Comparison of ENCODE assay signal across 27 cellular contexts in the genomic region with DNA sequence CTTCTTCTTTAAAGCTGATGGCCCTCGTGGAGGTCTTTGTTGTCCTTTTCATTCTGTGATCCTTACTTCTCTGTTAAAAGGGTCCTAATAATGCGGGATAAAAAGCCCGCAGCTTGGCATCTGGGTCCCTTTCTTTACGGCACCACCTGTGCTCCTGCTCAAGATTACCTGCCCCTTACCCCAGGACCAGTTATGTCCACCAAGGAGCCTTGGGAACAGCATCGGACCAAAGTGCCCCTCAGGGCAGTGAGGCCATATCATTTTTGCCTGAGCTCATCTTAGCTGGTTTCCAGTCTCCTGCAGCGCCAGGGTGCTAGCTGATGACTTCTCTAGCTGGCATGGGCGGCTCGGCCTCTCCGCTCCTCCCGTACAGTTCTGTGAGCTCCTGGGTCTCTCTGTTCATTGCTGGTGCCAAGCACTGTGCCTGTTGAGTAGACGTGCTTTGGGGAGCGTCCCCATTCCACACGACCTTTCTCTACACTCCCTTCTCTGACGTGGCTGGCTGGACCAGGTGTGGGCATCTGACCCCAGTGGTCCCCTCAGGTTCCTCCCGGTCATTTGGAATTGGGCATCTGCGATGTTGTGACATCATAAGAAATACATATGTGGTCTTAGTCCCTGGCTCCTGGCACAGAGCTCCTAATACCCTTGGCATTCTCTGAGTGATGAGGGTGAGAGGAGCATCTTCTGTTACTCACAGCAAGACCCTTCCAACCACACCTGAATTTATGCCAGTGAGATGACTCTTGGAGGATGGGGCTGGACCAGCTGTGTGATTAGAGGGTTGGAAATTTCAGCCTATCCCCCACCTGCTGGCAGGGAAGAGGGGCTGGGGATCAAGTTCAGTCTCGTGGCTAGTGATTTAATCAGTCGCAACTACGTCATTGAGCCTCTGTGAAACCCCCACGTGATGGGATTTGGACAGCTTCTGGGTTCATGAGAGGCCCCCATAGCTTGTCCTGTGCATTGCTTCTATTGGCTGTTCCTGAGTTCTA.
DNase-seq lines count a peak whose midpoint lies in the region; ATAC-seq, FAIRE-seq and TF ChIP-seq lines count a peak whose summit lies in the region.
"Had no signal": no experiment of that assay in that cellular context is flagged by ENCODE, and none has a peak within 500 bp of the region (broad histone marks: within the 10 kb centered on the region; RNA-seq: fewer than 3 reads in every experiment).

No MANE protein-coding gene starts in this region.

- H3K27ac Mint-ChIP-seq in progenitor cell of endocrine pancreas (no peak overlapping the region), immature natural killer cell (no peak overlapping the region), MCF 10A (ENCODE audit: low read depth, unreplicated experiment) (no peak overlapping the region)
- H3K27ac Mint-ChIP-seq in stimulated activated memory B cell treated with anti-CD40 and anti-IgM and Interleukin-4, amounts not matched to agents 10 μg/mL and 1 μg/mL and 100 μg/mL, for 72 hours, result no peak overlapping the region
- H3K27ac Mint-ChIP-seq: activated CD4-positive, alpha-beta T cell treated with anti-CD3 and anti-CD28 coated beads for 36 hours; T-helper 17 cell had no signal

- no peak for ATAC-seq in GM21515 (IDR thresholded peaks at IDR 0.05; ENCODE audit: unreplicated experiment)
- ATAC-seq in stimulated activated memory B cell treated with anti-CD40 and anti-IgM and Interleukin-4, amounts not matched to agents 10 μg/mL and 1 μg/mL and 100 μg/mL, for 72 hours, result no peak
- ATAC-seq: activated CD4-positive, alpha-beta T cell treated with anti-CD3 and anti-CD28 coated beads for 36 hours; body of pancreas; gastroesophageal sphincter; lower lobe of right lung; T-helper 17 cell had no signal

- H3K36me3 Mint-ChIP-seq in progenitor cell of endocrine pancreas (ENCODE audit: insufficient read depth) (no peaks in the 10 kb centered on the region), immature natural killer cell (no peaks in the 10 kb centered on the region), MCF 10A (ENCODE audit: insufficient read depth, unreplicated experiment) (no peaks in the 10 kb centered on the region)
- no peaks in the 10 kb centered on the region for H3K36me3 Mint-ChIP-seq in stimulated activated memory B cell treated with anti-CD40 and anti-IgM and Interleukin-4, amounts not matched to agents 10 μg/mL and 1 μg/mL and 100 μg/mL, for 72 hours

- TF ChIP-seq CTCF in WERI-Rb-1 (IDR thresholded peaks at IDR 0.05; ENCODE audit: low read depth, low read length), result no peak
- no peak for TF ChIP-seq CTCF in kidney (IDR thresholded peaks at IDR 0.05; ENCODE audit: borderline replicate concordance, extremely low read depth, insufficient read depth)
- TF ChIP-seq CTCF in progenitor cell of endocrine pancreas (IDR thresholded peaks at IDR 0.05; ENCODE audit: unreplicated experiment), result no peak
- TF ChIP-seq CTCF in MCF 10A (IDR thresholded peaks at IDR 0.05; ENCODE audit: unreplicated experiment), result no peak

- POLR2A ChIA-PET in MCF 10A (lab: Yijun Ruan, JAX), result interaction anchor here (0.6 kb wide), 1 partner anchor 95 kb away, joined by 3 read pairs; no protein-coding TSS in a partner anchor

- DNase-seq in D341Med (ENCODE audit: low spot score), result peak; percentile 6
- peak; percentile 78 for DNase-seq in WERI-Rb-1
- DNase-seq in kidney, result peak; percentile 22
- DNase-seq in progenitor cell of endocrine pancreas (ENCODE audit: low spot score, unreplicated experiment), result peak; percentile 5
- DNase-seq in immature natural killer cell, result no peak
- no peak for DNase-seq in MCF 10A (ENCODE audit: unreplicated experiment)
- DNase-seq: ACHN; activated CD4-positive, alpha-beta T cell treated with anti-CD3 and anti-CD28 coated beads for 36 hours; effector memory CD4-positive, alpha-beta T cell; GF-D8; hypothalamus; lower lobe of right lung; NCI-H1092 treated with DMSO at 0.1 percent for 48 hours; NCI-H187 treated with DMSO at 0.1 percent for 48 hours; NCI-H526 treated with DMSO at 0.1 percent for 48 hours; SK-N-SH; small intestine; stimulated activated CD4-positive, alpha-beta T cell treated with anti-CD3 and anti-CD28 coated beads, Interleukin-1b, Interleukin-23, amount 100 ng/mL, for 48 hours; T-helper 17 cell had no signal

- H3K36me3 ChIP-seq in WERI-Rb-1 (no peaks in the 10 kb centered on the region), kidney (ENCODE audit: control insufficient read depth in 1 of 2, insufficient read depth in 2 of 2, low read length in 2 of 2) (no peaks in the 10 kb centered on the region)
- H3K36me3 ChIP-seq: gastroesophageal sphincter, lower lobe of right lung had no signal

- H3K4me1 Mint-ChIP-seq in progenitor cell of endocrine pancreas (ENCODE audit: low read depth), result peaks cover 3% of the 10 kb centered on the region
- H3K4me1 Mint-ChIP-seq in immature natural killer cell, result no peaks in the 10 kb centered on the region
- H3K4me1 Mint-ChIP-seq in stimulated activated memory B cell treated with anti-CD40 and anti-IgM and Interleukin-4, amounts not matched to agents 10 μg/mL and 1 μg/mL and 100 μg/mL, for 72 hours, result no peaks in the 10 kb centered on the region
- H3K4me1 Mint-ChIP-seq in MCF 10A (ENCODE audit: insufficient read depth, unreplicated experiment), result no peaks in the 10 kb centered on the region
- H3K4me1 Mint-ChIP-seq: activated CD4-positive, alpha-beta T cell treated with anti-CD3 and anti-CD28 coated beads for 36 hours; T-helper 17 cell had no signal

- no peak overlapping the region for H3K9ac ChIP-seq in kidney (ENCODE audit: low read length in 2 of 2)
- H3K9ac ChIP-seq: SK-N-SH had no signal

- intact Hi-C loops in kidney (cut with DNase I) (no loop called here), MCF 10A (cut with micrococcal nuclease) (no loop called here)

- H3K27ac ChIP-seq in WERI-Rb-1 (no peak overlapping the region), kidney (ENCODE audit: low read depth in 2 of 2, low read length in 2 of 2) (no peak overlapping the region)
- H3K27ac ChIP-seq: body of pancreas, gastroesophageal sphincter, HL-60, lower lobe of right lung, RWPE1 had no signal

- no peaks in the 10 kb centered on the region for H3K27me3 ChIP-seq in WERI-Rb-1 (ENCODE audit: insufficient read depth, low read depth, severe bottlenecking)
- H3K27me3 ChIP-seq: body of pancreas had no signal

- no peak for FAIRE-seq in kidney (lab: Jason Lieb, UNC)
- FAIRE-seq: H54, islet of Langerhans, small intestine had no signal

- CTCF ChIA-PET in MCF 10A (lab: Yijun Ruan, JAX), result no interaction called here

- no peaks in the 10 kb centered on the region for H3K4me1 ChIP-seq in kidney (ENCODE audit: control insufficient read depth in 1 of 2, insufficient read depth in 1 of 2, low read depth in 1 of 2, low read length in 2 of 2)
- H3K4me1 ChIP-seq: gastroesophageal sphincter, lower lobe of right lung had no signal

- H3K9me3 ChIP-seq in WERI-Rb-1 (ENCODE audit: severe bottlenecking), result no peaks in the 10 kb centered on the region
- H3K9me3 ChIP-seq in kidney (ENCODE audit: control insufficient read depth in 1 of 2, low read length in 2 of 2), result peaks cover 0 to 6% of the 10 kb centered on the region in 2 donors
- H3K9me3 ChIP-seq: body of pancreas, gastroesophageal sphincter, lower lobe of right lung, SK-N-SH had no signal

- peaks cover 3% of the 10 kb centered on the region for H3K9me3 Mint-ChIP-seq in progenitor cell of endocrine pancreas (ENCODE audit: low read depth)
- H3K9me3 Mint-ChIP-seq in immature natural killer cell, result peaks cover 0 to 3% (median 0%) of the 10 kb centered on the region in 6 donors
- peaks cover 3% of the 10 kb centered on the region for H3K9me3 Mint-ChIP-seq in stimulated activated memory B cell treated with anti-CD40 and anti-IgM and Interleukin-4, amounts not matched to agents 10 μg/mL and 1 μg/mL and 100 μg/mL, for 72 hours
- peaks cover 14% of the 10 kb centered on the region for H3K9me3 Mint-ChIP-seq in MCF 10A (ENCODE audit: unreplicated experiment)

- H3K27me3 Mint-ChIP-seq in progenitor cell of endocrine pancreas, result peaks cover 10% of the 10 kb centered on the region
- H3K27me3 Mint-ChIP-seq in immature natural killer cell (ENCODE audit: low read depth in 3 of 3), result peaks cover 0 to 13% (median 2%) of the 10 kb centered on the region in 3 donors
- peaks cover 50% of the 10 kb centered on the region for H3K27me3 Mint-ChIP-seq in stimulated activated memory B cell treated with anti-CD40 and anti-IgM and Interleukin-4, amounts not matched to agents 10 μg/mL and 1 μg/mL and 100 μg/mL, for 72 hours
- H3K27me3 Mint-ChIP-seq in MCF 10A (ENCODE audit: insufficient read depth, unreplicated experiment), result no peaks in the 10 kb centered on the region

- H3K4me3 Mint-ChIP-seq in progenitor cell of endocrine pancreas (ENCODE audit: low read depth), result no peak overlapping the region
- H3K4me3 Mint-ChIP-seq in immature natural killer cell, result no peak overlapping the region
- no peak overlapping the region for H3K4me3 Mint-ChIP-seq in stimulated activated memory B cell treated with anti-CD40 and anti-IgM and Interleukin-4, amounts not matched to agents 10 μg/mL and 1 μg/mL and 100 μg/mL, for 72 hours
- no peak overlapping the region for H3K4me3 Mint-ChIP-seq in MCF 10A (ENCODE audit: unreplicated experiment)
- H3K4me3 Mint-ChIP-seq: activated CD4-positive, alpha-beta T cell treated with anti-CD3 and anti-CD28 coated beads for 36 hours; T-helper 17 cell had no signal

- H3K4me3 ChIP-seq in WERI-Rb-1 (ENCODE audit: low read depth, low read length) (no peak overlapping the region), kidney (ENCODE audit: low read length in 2 of 2) (no peak overlapping the region)
- H3K4me3 ChIP-seq: body of pancreas, gastroesophageal sphincter, lower lobe of right lung had no signal

- BruUV-seq in MCF 10A (replicated peaks; lab: Mats Ljungman, UMichigan), result no TSS peak

Comparison
In these comparisons a context has a peak if more than half of its experiments do, and no peak if none do; other contexts are left out.
1. DNase-seq: peak in D341Med (single experiment), WERI-Rb-1 (single experiment), kidney (single experiment) and progenitor cell of endocrine pancreas (single experiment); none in immature natural killer cell (0 of 3) and MCF 10A (single experiment).